19 cellular contexts compared by ENCODE assay signal in the genomic region with DNA sequence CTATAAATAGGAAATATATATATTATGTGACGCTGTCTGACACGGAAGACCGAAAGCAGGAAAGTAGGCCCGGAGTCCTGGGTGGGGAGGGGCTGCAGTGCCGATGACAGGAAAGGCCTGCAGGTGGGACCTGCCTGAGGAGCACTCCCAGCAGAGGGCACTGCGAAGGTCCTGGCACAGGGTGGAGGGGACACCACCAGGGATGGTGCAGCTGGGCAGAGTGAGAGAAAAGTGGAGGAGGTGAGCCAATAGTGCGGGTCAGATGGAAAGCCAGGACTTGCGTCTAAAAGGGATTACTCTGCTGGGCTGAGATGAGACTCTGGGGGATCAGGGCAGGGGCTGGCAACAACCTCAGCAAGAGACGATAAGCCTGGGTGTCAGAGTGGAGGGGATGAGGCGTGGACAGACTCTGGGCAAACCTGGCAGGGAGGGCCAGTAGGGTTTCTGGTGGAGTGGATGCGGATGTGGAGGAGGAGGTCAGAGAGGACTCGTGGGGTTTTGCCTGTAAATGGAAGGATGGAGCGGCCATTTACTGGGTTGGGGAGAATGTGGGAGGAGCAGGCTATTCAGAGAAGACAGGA.
DNase-seq lines count a peak whose midpoint lies in the region; ATAC-seq and TF ChIP-seq lines count a peak whose summit lies in the region.
"Had no signal": no experiment of that assay in that cellular context is flagged by ENCODE, and none has a peak within 500 bp of the region (broad histone marks: within the 10 kb centered on the region; RNA-seq: fewer than 3 reads in every experiment).

No MANE protein-coding gene starts in this region.

- H3K27ac ChIP-seq in left ventricle myocardium inferior (replicated peaks) (no peak overlapping the region), psoas muscle (no peak overlapping the region)
- H3K27ac ChIP-seq: esophagus squamous epithelium had no signal

- no peaks in the 10 kb centered on the region for H3K27me3 Mint-ChIP-seq in activated CD8-positive, alpha-beta T cell treated with anti-CD3 and anti-CD28 coated beads, Interleukin-2, amount 10 ng/mL, durations not matched to agents 7 days and 5 days (ENCODE audit: low read depth)
- H3K27me3 Mint-ChIP-seq in activated CD8-positive, alpha-beta T cell treated with anti-CD3 and anti-CD28 coated beads for 36 hours = no peaks in the 10 kb centered on the region
- H3K27me3 Mint-ChIP-seq: activated CD4-positive, alpha-beta T cell treated with anti-CD3 and anti-CD28 coated beads, Interleukin-2, amount 10 ng/mL, durations not matched to agents 24 days and 14 days; activated naive CD4-positive, alpha-beta T cell treated with anti-CD3 and anti-CD28 coated beads, Interleukin-2, amount 10 ng/mL, durations not matched to agents 7 days and 5 days had no signal

- 66 to 72% (median 67%) methylated on average over 13 of the region's 13 CpGs for WGBS in psoas muscle, 3 donors

- intact Hi-C loops in activated CD8-positive, alpha-beta T cell treated with anti-CD3 and anti-CD28 coated beads for 36 hours (cut with micrococcal nuclease) = no loop called here
- intact Hi-C loops in left ventricle myocardium inferior (cut with micrococcal nuclease) = no loop called here
- intact Hi-C loops in psoas muscle (cut with DNase I) = no loop called here

- H3K27me3 ChIP-seq in left ventricle myocardium inferior (ENCODE audit: low read depth) = no peaks in the 10 kb centered on the region
- H3K27me3 ChIP-seq in psoas muscle (ENCODE audit: insufficient read depth in 3 of 3, low read length in 2 of 3) = no peaks in the 10 kb centered on the region
- no peaks in the 10 kb centered on the region for H3K27me3 ChIP-seq in HAP-1 (ENCODE audit: low read depth)
- H3K27me3 ChIP-seq: esophagus squamous epithelium had no signal

- H3K36me3 Mint-ChIP-seq in activated CD8-positive, alpha-beta T cell treated with anti-CD3 and anti-CD28 coated beads, Interleukin-2, amount 10 ng/mL, durations not matched to agents 7 days and 5 days (ENCODE audit: low read depth) = peaks cover 81% of the 10 kb centered on the region
- peaks cover 76% of the 10 kb centered on the region for H3K36me3 Mint-ChIP-seq in activated CD8-positive, alpha-beta T cell treated with anti-CD3 and anti-CD28 coated beads for 36 hours (ENCODE audit: low read depth)

- H3K27ac Mint-ChIP-seq in activated CD8-positive, alpha-beta T cell treated with anti-CD3 and anti-CD28 coated beads, Interleukin-2, amount 10 ng/mL, durations not matched to agents 7 days and 5 days = no peak overlapping the region
- H3K27ac Mint-ChIP-seq in activated CD8-positive, alpha-beta T cell treated with anti-CD3 and anti-CD28 coated beads for 36 hours = no peak overlapping the region
- H3K27ac Mint-ChIP-seq: activated CD4-positive, alpha-beta T cell treated with anti-CD3 and anti-CD28 coated beads, Interleukin-2, amount 10 ng/mL, durations not matched to agents 24 days and 14 days had no signal

- POLR2A ChIA-PET in activated CD8-positive, alpha-beta T cell treated with anti-CD3 and anti-CD28 coated beads, Interleukin-2, amount 10 ng/mL, durations not matched to agents 7 days and 5 days (lab: Charles Lee) = no interaction called here
- POLR2A ChIA-PET in activated CD8-positive, alpha-beta T cell treated with anti-CD3 and anti-CD28 coated beads for 36 hours (lab: Charles Lee) = no interaction called here

- in situ Hi-C loops in astrocyte of the spinal cord (cut with HindIII; ENCODE audit: low sequenced_read_pairs) (no loop called here), HAP-1 (cut with MboI; ENCODE audit: low sequenced_read_pairs) (no loop called here)

- TF ChIP-seq CTCF in activated CD8-positive, alpha-beta T cell treated with anti-CD3 and anti-CD28 coated beads for 36 hours (IDR thresholded peaks at IDR 0.05) = no peak
- peak; percentile 5 for TF ChIP-seq CTCF in astrocyte of the spinal cord (IDR thresholded peaks at IDR 0.05; ENCODE audit: low read depth, low read length)
- peak; percentile 35 for TF ChIP-seq CTCF in left ventricle myocardium inferior (IDR thresholded peaks at IDR 0.05; ENCODE audit: borderline replicate concordance)
- no peak for TF ChIP-seq CTCF in psoas muscle (IDR thresholded peaks at IDR 0.05)

- peaks cover 9% of the 10 kb centered on the region for H3K4me1 Mint-ChIP-seq in activated CD8-positive, alpha-beta T cell treated with anti-CD3 and anti-CD28 coated beads, Interleukin-2, amount 10 ng/mL, durations not matched to agents 7 days and 5 days (ENCODE audit: low read depth)
- H3K4me1 Mint-ChIP-seq in activated CD8-positive, alpha-beta T cell treated with anti-CD3 and anti-CD28 coated beads for 36 hours (ENCODE audit: low read depth) = peaks cover 10% of the 10 kb centered on the region
- H3K4me1 Mint-ChIP-seq: brain had no signal

- H3K4me3 ChIP-seq in astrocyte of the spinal cord (ENCODE audit: low read depth, low read length) = no peak overlapping the region
- H3K4me3 ChIP-seq in left ventricle myocardium inferior = no peak overlapping the region
- no peak overlapping the region for H3K4me3 ChIP-seq in psoas muscle
- no peak overlapping the region for H3K4me3 ChIP-seq in HAP-1
- H3K4me3 ChIP-seq: esophagus squamous epithelium had no signal

- no peaks in the 10 kb centered on the region for H3K9me3 Mint-ChIP-seq in activated CD8-positive, alpha-beta T cell treated with anti-CD3 and anti-CD28 coated beads, Interleukin-2, amount 10 ng/mL, durations not matched to agents 7 days and 5 days (ENCODE audit: insufficient read depth)
- H3K9me3 Mint-ChIP-seq in activated CD8-positive, alpha-beta T cell treated with anti-CD3 and anti-CD28 coated beads for 36 hours = no peaks in the 10 kb centered on the region
- H3K9me3 Mint-ChIP-seq: activated CD4-positive, alpha-beta T cell treated with anti-CD3 and anti-CD28 coated beads, Interleukin-2, amount 10 ng/mL, durations not matched to agents 24 days and 14 days; activated naive CD4-positive, alpha-beta T cell treated with anti-CD3 and anti-CD28 coated beads, Interleukin-2, amount 10 ng/mL, durations not matched to agents 7 days and 5 days; brain had no signal

- CTCF ChIA-PET in activated CD8-positive, alpha-beta T cell treated with anti-CD3 and anti-CD28 coated beads, Interleukin-2, amount 10 ng/mL, durations not matched to agents 7 days and 5 days (lab: Charles Lee) = no interaction called here
- CTCF ChIA-PET in activated CD8-positive, alpha-beta T cell treated with anti-CD3 and anti-CD28 coated beads for 36 hours (lab: Charles Lee) = no interaction called here

- DNase-seq in activated CD8-positive, alpha-beta T cell treated with anti-CD3 and anti-CD28 coated beads, Interleukin-2, amount 10 ng/mL, durations not matched to agents 7 days and 5 days = no peak
- no peak for DNase-seq in activated CD8-positive, alpha-beta T cell treated with anti-CD3 and anti-CD28 coated beads for 36 hours
- no peak for DNase-seq in astrocyte of the spinal cord (ENCODE audit: low read depth, low spot score)
- peak; percentile 29 for DNase-seq in left ventricle myocardium inferior
- no peak for DNase-seq in psoas muscle
- DNase-seq in HAP-1 (ENCODE audit: low spot score in 2 of 2) = no peak
- DNase-seq: activated CD4-positive, alpha-beta T cell treated with anti-CD3 and anti-CD28 coated beads, Interleukin-2, amount 10 ng/mL, durations not matched to agents 24 days and 14 days; activated naive CD4-positive, alpha-beta T cell treated with anti-CD3 and anti-CD28 coated beads, Interleukin-2, amount 10 ng/mL, durations not matched to agents 7 days and 5 days; dermis blood vessel endothelial cell; DMS53; esophagus squamous epithelium; islet precursor cell; NCI-H1694 treated with DMSO at 0.1 percent for 48 hours; NCI-H510A; stimulated activated CD4-positive, alpha-beta T cell treated with anti-CD3 and anti-CD28 coated beads, Interleukin-2, amount 100 ng/mL, for 24 hours; T1000 had no signal

- no peak overlapping the region for H3K4me3 Mint-ChIP-seq in activated CD8-positive, alpha-beta T cell treated with anti-CD3 and anti-CD28 coated beads, Interleukin-2, amount 10 ng/mL, durations not matched to agents 7 days and 5 days
- H3K4me3 Mint-ChIP-seq in activated CD8-positive, alpha-beta T cell treated with anti-CD3 and anti-CD28 coated beads for 36 hours = no peak overlapping the region
- H3K4me3 Mint-ChIP-seq: activated CD4-positive, alpha-beta T cell treated with anti-CD3 and anti-CD28 coated beads, Interleukin-2, amount 10 ng/mL, durations not matched to agents 24 days and 14 days; activated naive CD4-positive, alpha-beta T cell treated with anti-CD3 and anti-CD28 coated beads, Interleukin-2, amount 10 ng/mL, durations not matched to agents 7 days and 5 days; brain had no signal

- peak; percentile 32 for ATAC-seq in activated CD8-positive, alpha-beta T cell treated with anti-CD3 and anti-CD28 coated beads, Interleukin-2, amount 10 ng/mL, durations not matched to agents 7 days and 5 days
- no peak for ATAC-seq in activated CD8-positive, alpha-beta T cell treated with anti-CD3 and anti-CD28 coated beads for 36 hours
- ATAC-seq in psoas muscle (peak; percentile 47 to 65 (median 59)), GM18868 (IDR thresholded peaks at IDR 0.05; ENCODE audit: unreplicated experiment) (no peak), GM19023 (IDR thresholded peaks at IDR 0.05; ENCODE audit: unreplicated experiment) (no peak)

- peaks cover 98% of the 10 kb centered on the region for H3K36me3 ChIP-seq in left ventricle myocardium inferior
- H3K36me3 ChIP-seq in psoas muscle (ENCODE audit: insufficient read depth in 1 of 2, low read depth in 1 of 2) = peaks cover 12 to 99% of the 10 kb centered on the region in 2 donors
- peaks cover 72% of the 10 kb centered on the region for H3K36me3 ChIP-seq in HAP-1 (replicated peaks)

- H3K4me1 ChIP-seq in left ventricle myocardium inferior (peaks cover 32% of the 10 kb centered on the region), psoas muscle (peaks cover 7% of the 10 kb centered on the region), HAP-1 (no peaks in the 10 kb centered on the region)

- H3K9me3 ChIP-seq in left ventricle myocardium inferior (replicated peaks) = no peaks in the 10 kb centered on the region
- H3K9me3 ChIP-seq in psoas muscle = no peaks in the 10 kb centered on the region
- H3K9me3 ChIP-seq in HAP-1 = no peaks in the 10 kb centered on the region
- H3K9me3 ChIP-seq: esophagus squamous epithelium had no signal

Comparison
In these comparisons a context has a peak if more than half of its experiments do, and no peak if none do; other contexts are left out.
1. ATAC-seq: peak in activated CD8-positive, alpha-beta T cell treated with anti-CD3 and anti-CD28 coated beads, Interleukin-2, amount 10 ng/mL, durations not matched to agents 7 days and 5 days (single experiment) and psoas muscle (4 of 4); none in activated CD8-positive, alpha-beta T cell treated with anti-CD3 and anti-CD28 coated beads for 36 hours (single experiment), GM18868 (single experiment) and GM19023 (single experiment).
2. CTCF ChIP-seq: peak in astrocyte of the spinal cord (single experiment) and left ventricle myocardium inferior (single experiment); none in activated CD8-positive, alpha-beta T cell treated with anti-CD3 and anti-CD28 coated beads for 36 hours (single experiment) and psoas muscle (single experiment).